Comparison of ENCODE assay signal across 9 cellular contexts in genomic region chr13:41613984-41614581, GRCh38.
A peak's percentile ranks its signal among the peaks of the same experiment; 100 is the strongest.
DNase-seq lines count a peak whose midpoint lies in the region; ATAC-seq and TF ChIP-seq lines count a peak whose summit lies in the region.
"Had no signal": no experiment of that assay in that cellular context is flagged by ENCODE, and none has a peak within 500 bp of the region (broad histone marks: within the 10 kb centered on the region; RNA-seq: fewer than 3 reads in every experiment).

No MANE protein-coding gene starts in this region.

- H2BK120ac ChIP-seq in neuronal stem cell (ENCODE audit: low read depth, low read length) = no peak overlapping the region

- H3K9me3 ChIP-seq in AG04450 (ENCODE audit: control insufficient read depth, insufficient read depth, low read length) (no peaks in the 10 kb centered on the region), adipocyte (ENCODE audit: control insufficient read depth, low read length) (no peaks in the 10 kb centered on the region), neuronal stem cell (replicated peaks in 1 of 2; ENCODE audit: control insufficient read depth in 2 of 2, insufficient read depth in 1 of 2, low read depth in 1 of 2, low read length in 2 of 2) (no peaks in the 10 kb centered on the region)

- H3K4ac ChIP-seq in neuronal stem cell (ENCODE audit: low read length) = no peak overlapping the region

- H4K8ac ChIP-seq in neuronal stem cell (ENCODE audit: low read depth, low read length) = no peak overlapping the region

- no peak overlapping the region for H3K14ac ChIP-seq in neuronal stem cell (ENCODE audit: low read length)

- H2BK5ac ChIP-seq in neuronal stem cell (ENCODE audit: low read length) = no peak overlapping the region

- H3K27ac ChIP-seq in AG04450 (ENCODE audit: low read depth, low read length) (peak overlapping the region; percentile 95), neuronal stem cell (replicated peaks; ENCODE audit: low read length) (no peak overlapping the region)

- DNase-seq in AG04450 (ENCODE audit: low read depth, low spot score) = peak; percentile 90
- peak; percentile 83 for DNase-seq in adipocyte (ENCODE audit: low read depth)
- DNase-seq in globus pallidus (ENCODE audit: low spot score) = peak; percentile 37
- peak; percentile 2 for DNase-seq in neuronal stem cell (ENCODE audit: low spot score)
- DNase-seq in activated CD4-positive, alpha-beta T cell treated with anti-CD3 and anti-CD28 coated beads for 48 hours = no peak
- DNase-seq in ACHN = no peak
- DNase-seq in COLO668 (lab: John Stamatoyannopoulos, UW; ENCODE audit: unreplicated experiment) = no peak
- DNase-seq: SIG-M5 had no signal

- no peak overlapping the region for H4K91ac ChIP-seq in neuronal stem cell (ENCODE audit: low read depth, low read length, poor library complexity)

- no CpG with 5 or more reads among the region's 12 CpGs for WGBS in neuronal stem cell (ENCODE audit: extremely low coverage in 2 of 2, insufficient read length in 2 of 2, insufficient replicate concordance in 1 of 2), 2 donors

- H3K4me2 ChIP-seq in neuronal stem cell (ENCODE audit: insufficient read depth, low read length, poor library complexity, severe bottlenecking) = no peak overlapping the region

- H3K4me3 ChIP-seq in AG04450 (ENCODE audit: low read depth, low read length) = no peak overlapping the region
- H3K4me3 ChIP-seq in adipocyte (ENCODE audit: low read length) = peak overlapping the region; percentile 1
- H3K4me3 ChIP-seq in neuronal stem cell (ENCODE audit: low read length in 2 of 2) = no peak overlapping the region

- no peak for ATAC-seq in GM18498 (IDR thresholded peaks at IDR 0.05; ENCODE audit: unreplicated experiment)

- H3K27me3 ChIP-seq in AG04450 (ENCODE audit: control insufficient read depth, insufficient read depth, low read length) (no peaks in the 10 kb centered on the region), adipocyte (replicated peaks; ENCODE audit: control insufficient read depth, insufficient read depth, low read length) (no peaks in the 10 kb centered on the region), neuronal stem cell (ENCODE audit: control insufficient read depth in 3 of 3, insufficient read depth in 3 of 3, low read depth in 1 of 3, low read length in 3 of 3) (no peaks in the 10 kb centered on the region)

- POLR2A ChIA-PET in AG04450 (lab: Yijun Ruan, JAX) = interaction anchor here (0.6 to 1.3 kb wide), 8 partner anchors 9 to 412 kb away, joined by 3 to 8 read pairs (median 4); no protein-coding TSS in a partner anchor

- no peak overlapping the region for H3K18ac ChIP-seq in neuronal stem cell (ENCODE audit: low read length)

- H3K36me3 ChIP-seq in adipocyte (ENCODE audit: control insufficient read depth, insufficient read depth, low read length, severe bottlenecking) (peaks cover 9% of the 10 kb centered on the region), neuronal stem cell (replicated peaks in 1 of 2; ENCODE audit: control insufficient read depth in 2 of 2, insufficient read depth in 2 of 2, low read length in 2 of 2) (peaks cover 0 to 29% of the 10 kb centered on the region in 2 donors)

- peaks cover 34% of the 10 kb centered on the region for H3K4me1 ChIP-seq in adipocyte (ENCODE audit: control insufficient read depth, insufficient read depth, low read length)
- H3K4me1 ChIP-seq in neuronal stem cell (ENCODE audit: control insufficient read depth in 2 of 2, insufficient read depth in 1 of 2, low read depth in 1 of 2, low read length in 2 of 2) = peaks cover 0 to 9% of the 10 kb centered on the region in 2 donors

- H2BK15ac ChIP-seq in neuronal stem cell (ENCODE audit: low read length) = no peak overlapping the region

- TF ChIP-seq CTCF in AG04450 (IDR thresholded peaks at IDR 0.05; ENCODE audit: low read depth, low read length) = no peak

- H3K9ac ChIP-seq in adipocyte (ENCODE audit: low read length) = peak overlapping the region; percentile 40
- H3K9ac ChIP-seq in neuronal stem cell (ENCODE audit: low read depth, low read length, poor library complexity) = no peak overlapping the region

- no peaks in the 10 kb centered on the region for H3K79me1 ChIP-seq in neuronal stem cell (ENCODE audit: low read depth, low read length)

- H2AFZ ChIP-seq in neuronal stem cell (ENCODE audit: low read length) = no peak overlapping the region

- H3K23ac ChIP-seq in neuronal stem cell (ENCODE audit: low read depth, low read length, poor library complexity) = no peak overlapping the region

- in situ Hi-C loops in ACHN (cut with HindIII; ENCODE audit: low pct_ligation_motif_present, low pct_unique_long_range_greater_than_20kb, low sequenced_read_pairs) = no loop called here

- no peak overlapping the region for H2AK5ac ChIP-seq in neuronal stem cell (ENCODE audit: low read depth, low read length)

- CTCF ChIA-PET in AG04450 (lab: Charles Lee) = interaction anchor here (1.2 to 1.8 kb wide), 4 partner anchors 36 to 155 kb away, joined by 3 to 6 read pairs (median 4); no protein-coding TSS in a partner anchor

- H2BK12ac ChIP-seq in neuronal stem cell (ENCODE audit: low read length) = no peak overlapping the region

Comparison
In these comparisons a context has a peak if more than half of its experiments do, and no peak if none do; other contexts are left out.
1. DNase-seq: peak in AG04450 (single experiment), adipocyte (single experiment), globus pallidus (single experiment) and neuronal stem cell (single experiment); none in activated CD4-positive, alpha-beta T cell treated with anti-CD3 and anti-CD28 coated beads for 48 hours (single experiment), ACHN (single experiment) and COLO668 (single experiment).